ENCODE assay signal across 25 cellular contexts in genomic region chrX:45956222-45956867, GRCh38.
"Had no signal": no experiment of that assay in that cellular context is flagged by ENCODE, and none has a peak within 500 bp of the region (broad histone marks: within the 10 kb centered on the region; RNA-seq: fewer than 3 reads in every experiment).

No MANE protein-coding gene starts in this region.

- H3K9me3 ChIP-seq: gastroesophageal sphincter, left lung, mucosa of descending colon, prostate gland, testis had no signal

- H3K4me1 ChIP-seq: esophagus muscularis mucosa, foreskin keratinocyte, gastroesophageal sphincter, heart right ventricle, left lung, neural progenitor cell, prostate gland, spleen, testis, tibial artery had no signal

- DNase-seq: dermis blood vessel endothelial cell; effector memory CD4-positive, alpha-beta T cell; foreskin keratinocyte; heart right ventricle; hippocampal formation; left cardiac atrium; left lung; mesenchymal stem cell; mucosa of descending colon; naive B cell; right cardiac atrium; spleen; stimulated activated CD4-positive, alpha-beta T cell treated with anti-CD3 and anti-CD28 coated beads, Interleukin-4, amount 100 ng/mL, for 4 hours; stimulated activated naive CD8-positive, alpha-beta T cell treated with anti-CD3 and anti-CD28 coated beads, Interleukin-15, Interleukin-2, amounts not matched to agents 100 U/mL and 50 U/mL, for 24 hours; substantia nigra; testis; tibial artery had no signal

- FAIRE-seq: endothelial cell of umbilical vein, islet of Langerhans had no signal

- H3K36me3 ChIP-seq: esophagus muscularis mucosa, gastroesophageal sphincter, heart right ventricle, left lung, neural progenitor cell, prostate gland, spleen, tibial artery had no signal

- H3K4me3 ChIP-seq: coronary artery, esophagus muscularis mucosa, gastroesophageal sphincter, heart right ventricle, left lung, mucosa of descending colon, neural progenitor cell, prostate gland, skin epidermis, spleen, testis, tibial artery had no signal

- H3K4me2 ChIP-seq: neural progenitor cell had no signal

- H3K9ac ChIP-seq: neural progenitor cell had no signal

- H3K27me3 ChIP-seq: esophagus muscularis mucosa, foreskin keratinocyte, gastroesophageal sphincter, left lung, neural progenitor cell, testis, tibial artery had no signal

- H3K27ac ChIP-seq: coronary artery, esophagus muscularis mucosa, foreskin keratinocyte, gastroesophageal sphincter, heart right ventricle, left lung, neural progenitor cell, prostate gland, skin epidermis, spleen, testis, tibial artery had no signal

- H2AFZ ChIP-seq: neural progenitor cell had no signal
